In the genomic region with DNA sequence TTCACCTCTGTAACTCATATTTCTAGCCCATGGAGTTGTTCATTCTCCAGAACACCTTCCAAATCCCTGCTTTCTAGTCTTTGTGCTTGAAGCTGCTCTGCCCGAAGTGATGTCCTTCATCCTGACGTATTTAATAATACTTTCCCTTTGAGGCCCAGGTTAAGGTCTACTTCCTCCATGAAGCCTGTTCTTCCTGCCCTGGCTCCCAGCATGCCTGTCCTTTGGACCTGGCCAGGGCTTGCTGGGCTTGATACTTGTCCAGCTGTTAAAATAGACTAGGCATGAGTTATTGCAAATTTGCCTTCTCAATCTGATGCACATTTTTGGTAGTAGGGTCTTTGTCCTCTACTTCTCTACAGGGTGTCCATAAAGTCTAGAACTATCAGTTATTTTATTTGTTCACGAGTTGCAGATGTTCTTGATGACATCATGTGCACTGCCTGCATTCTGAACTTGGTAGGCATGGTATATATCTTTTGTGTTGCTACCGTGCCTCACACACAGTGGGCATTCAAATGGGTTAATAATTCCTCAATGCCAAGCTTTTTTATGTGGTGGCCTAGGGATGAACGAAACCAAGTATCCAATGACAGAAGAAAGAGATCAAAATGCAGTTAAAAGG, we compare ENCODE assay signal across 23 cellular contexts. TPM values are rescaled to one million over a fixed set of nuclear protein-coding genes. Genes with fewer than 3 reads are reported as not detected.
A peak's percentile ranks its signal among the peaks of the same experiment; 100 is the strongest.
DNase-seq lines count a peak whose midpoint lies in the region; ATAC-seq and TF ChIP-seq lines count a peak whose summit lies in the region.
"Had no signal": no experiment of that assay in that cellular context is flagged by ENCODE, and none has a peak within 500 bp of the region (broad histone marks: within the 10 kb centered on the region; RNA-seq: fewer than 3 reads in every experiment).

No MANE protein-coding gene starts in this region.

- H3K4me1 ChIP-seq in Peyer's patch: peaks cover 0 to 14% (median 7%) of the 10 kb centered on the region in 4 donors
- H3K4me1 ChIP-seq in effector memory CD4-positive, alpha-beta T cell (ENCODE audit: control insufficient read depth, insufficient read depth, low read length, poor library complexity, severe bottlenecking): peaks cover 12% of the 10 kb centered on the region

- H3K9me3 Mint-ChIP-seq in nephron: no peaks in the 10 kb centered on the region
- H3K9me3 Mint-ChIP-seq: CD4-positive, alpha-beta T cell; IgD-negative memory B cell had no signal

- no peak for ATAC-seq in SK-N-SH treated with all-trans-retinoic acid at 6 μM for 48 hours

- H3K36me3 Mint-ChIP-seq in nephron (ENCODE audit: low read depth): peaks cover 4% of the 10 kb centered on the region

- peak overlapping the region in 3 of 4 donors; percentile 3 to 76 (median 56) for H3K27ac ChIP-seq in Peyer's patch
- H3K27ac ChIP-seq in effector memory CD4-positive, alpha-beta T cell (ENCODE audit: insufficient read depth, low read length, poor library complexity, severe bottlenecking): no peak overlapping the region
- H3K27ac ChIP-seq: BLaER1, HL-60 had no signal

- H3K27me3 ChIP-seq in Peyer's patch: no peaks in the 10 kb centered on the region
- H3K27me3 ChIP-seq in effector memory CD4-positive, alpha-beta T cell (replicated peaks; ENCODE audit: control insufficient read depth, insufficient read depth, low read length, poor library complexity, severe bottlenecking): peaks cover 13% of the 10 kb centered on the region

- H3K4me3 Mint-ChIP-seq in nephron: peak overlapping the region; percentile 41 to 64 (median 49)

- H3K4me3 ChIP-seq in Peyer's patch: no peak overlapping the region
- no peak overlapping the region for H3K4me3 ChIP-seq in effector memory CD4-positive, alpha-beta T cell (ENCODE audit: insufficient read depth, low read depth, low read length, poor library complexity, severe bottlenecking)
- H3K4me3 ChIP-seq: BLaER1 had no signal

- peak overlapping the region in 1 of 3 experiments; percentile 3 for H3K27ac Mint-ChIP-seq in nephron
- H3K27ac Mint-ChIP-seq: CD4-positive, alpha-beta T cell had no signal

- DNase-seq in Peyer's patch: peak in 2 of 3 donors; percentile 69 to 72
- peak; percentile 18 for DNase-seq in left kidney (ENCODE audit: low read depth, low spot score)
- no peak for DNase-seq in effector memory CD4-positive, alpha-beta T cell
- no peak for DNase-seq in HuH-7.5 (ENCODE audit: low spot score)
- DNase-seq in NCI-H345 (lab: John Stamatoyannopoulos, UW): no peak
- DNase-seq: ACHN; Caco-2; CD4-positive, alpha-beta T cell; DMS 273 treated with DMSO at 0.1 percent for 48 hours; NCI-H1105; NCI-H146; NCI-H2029; NCI-H2227 treated with DMSO at 0.1 percent for 48 hours; NCI-H510A treated with DMSO at 0.1 percent for 48 hours; NCI-H774; NK-92 treated with Interleukin-12 subunit alpha and Interleukin-12 subunit beta, amount 100 ng/mL, for 24 hours; SIG-M5; SK-N-SH had no signal

- H3K4me1 Mint-ChIP-seq in nephron: peaks cover 19% of the 10 kb centered on the region

- no peak for TF ChIP-seq POLR2A in Peyer's patch (IDR thresholded peaks at IDR 0.05)

- H3K9me3 ChIP-seq in Peyer's patch: peaks cover 0 to 5% (median 0%) of the 10 kb centered on the region in 4 donors
- H3K9me3 ChIP-seq in effector memory CD4-positive, alpha-beta T cell (ENCODE audit: control insufficient read depth, low read length): no peaks in the 10 kb centered on the region
- H3K9me3 ChIP-seq: BLaER1, Caco-2, SK-N-SH had no signal

- peaks cover 0 to 6% (median 0%) of the 10 kb centered on the region in 3 donors for H3K36me3 ChIP-seq in Peyer's patch
- peaks cover 13% of the 10 kb centered on the region for H3K36me3 ChIP-seq in effector memory CD4-positive, alpha-beta T cell (ENCODE audit: control insufficient read depth, insufficient read depth, low read length)
- H3K36me3 ChIP-seq: BLaER1 had no signal

- H3K27me3 Mint-ChIP-seq in nephron (ENCODE audit: low read depth): peaks cover 49% of the 10 kb centered on the region

- TF ChIP-seq CTCF in Peyer's patch (IDR thresholded peaks at IDR 0.05) (no peak), nephron (IDR thresholded peaks at IDR 0.05; ENCODE audit: unreplicated experiment in 3 of 3) (no peak)

TF ChIP-seq in SK-N-SH treated with all-trans-retinoic acid at 6 μM for 48 hours, 23 proteins besides CTCF, POLR2A, EP300 and RAD21:
- TF ChIP-seq TCF4 (CRISPR knock-in tag; IDR thresholded peaks at IDR 0.05; ENCODE audit: borderline replicate concordance): no peak
- no peak for TF ChIP-seq OSR1 (CRISPR knock-in tag; IDR thresholded peaks at IDR 0.05)
- no peak for TF ChIP-seq ZFP30 (CRISPR knock-in tag; IDR thresholded peaks at IDR 0.05)
- TF ChIP-seq ZNF8 (CRISPR knock-in tag; IDR thresholded peaks at IDR 0.05): no peak
- TF ChIP-seq ZNF70 (CRISPR knock-in tag; IDR thresholded peaks at IDR 0.05): no peak
- no peak for TF ChIP-seq PPARA (CRISPR knock-in tag; IDR thresholded peaks at IDR 0.05; ENCODE audit: borderline replicate concordance)
- TF ChIP-seq, protein P1, sequence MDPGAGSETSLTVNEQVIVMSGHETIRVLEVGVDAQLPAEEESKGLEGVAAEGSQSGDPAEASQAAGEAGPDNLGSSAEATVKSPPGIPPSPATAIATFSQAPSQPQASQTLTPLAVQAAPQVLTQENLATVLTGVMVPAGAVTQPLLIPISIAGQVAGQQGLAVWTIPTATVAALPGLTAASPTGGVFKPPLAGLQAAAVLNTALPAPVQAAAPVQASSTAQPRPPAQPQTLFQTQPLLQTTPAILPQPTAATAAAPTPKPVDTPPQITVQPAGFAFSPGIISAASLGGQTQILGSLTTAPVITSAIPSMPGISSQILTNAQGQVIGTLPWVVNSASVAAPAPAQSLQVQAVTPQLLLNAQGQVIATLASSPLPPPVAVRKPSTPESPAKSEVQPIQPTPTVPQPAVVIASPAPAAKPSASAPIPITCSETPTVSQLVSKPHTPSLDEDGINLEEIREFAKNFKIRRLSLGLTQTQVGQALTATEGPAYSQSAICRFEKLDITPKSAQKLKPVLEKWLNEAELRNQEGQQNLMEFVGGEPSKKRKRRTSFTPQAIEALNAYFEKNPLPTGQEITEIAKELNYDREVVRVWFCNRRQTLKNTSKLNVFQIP (CRISPR knock-in tag; IDR thresholded peaks at IDR 0.05; ENCODE audit: borderline replicate concordance, low read depth): no peak
- TF ChIP-seq ESRRG (CRISPR knock-in tag; IDR thresholded peaks at IDR 0.05): no peak
- TF ChIP-seq GLIS3 (CRISPR knock-in tag; IDR thresholded peaks at IDR 0.05): no peak
- no peak for TF ChIP-seq ZC3H10 (CRISPR knock-in tag; IDR thresholded peaks at IDR 0.05)
- TF ChIP-seq, protein P2, sequence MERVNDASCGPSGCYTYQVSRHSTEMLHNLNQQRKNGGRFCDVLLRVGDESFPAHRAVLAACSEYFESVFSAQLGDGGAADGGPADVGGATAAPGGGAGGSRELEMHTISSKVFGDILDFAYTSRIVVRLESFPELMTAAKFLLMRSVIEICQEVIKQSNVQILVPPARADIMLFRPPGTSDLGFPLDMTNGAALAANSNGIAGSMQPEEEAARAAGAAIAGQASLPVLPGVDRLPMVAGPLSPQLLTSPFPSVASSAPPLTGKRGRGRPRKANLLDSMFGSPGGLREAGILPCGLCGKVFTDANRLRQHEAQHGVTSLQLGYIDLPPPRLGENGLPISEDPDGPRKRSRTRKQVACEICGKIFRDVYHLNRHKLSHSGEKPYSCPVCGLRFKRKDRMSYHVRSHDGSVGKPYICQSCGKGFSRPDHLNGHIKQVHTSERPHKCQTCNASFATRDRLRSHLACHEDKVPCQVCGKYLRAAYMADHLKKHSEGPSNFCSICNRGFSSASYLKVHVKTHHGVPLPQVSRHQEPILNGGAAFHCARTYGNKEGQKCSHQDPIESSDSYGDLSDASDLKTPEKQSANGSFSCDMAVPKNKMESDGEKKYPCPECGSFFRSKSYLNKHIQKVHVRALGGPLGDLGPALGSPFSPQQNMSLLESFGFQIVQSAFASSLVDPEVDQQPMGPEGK (CRISPR knock-in tag; IDR thresholded peaks at IDR 0.05; ENCODE audit: borderline replicate concordance): no peak
- TF ChIP-seq, protein P3, sequence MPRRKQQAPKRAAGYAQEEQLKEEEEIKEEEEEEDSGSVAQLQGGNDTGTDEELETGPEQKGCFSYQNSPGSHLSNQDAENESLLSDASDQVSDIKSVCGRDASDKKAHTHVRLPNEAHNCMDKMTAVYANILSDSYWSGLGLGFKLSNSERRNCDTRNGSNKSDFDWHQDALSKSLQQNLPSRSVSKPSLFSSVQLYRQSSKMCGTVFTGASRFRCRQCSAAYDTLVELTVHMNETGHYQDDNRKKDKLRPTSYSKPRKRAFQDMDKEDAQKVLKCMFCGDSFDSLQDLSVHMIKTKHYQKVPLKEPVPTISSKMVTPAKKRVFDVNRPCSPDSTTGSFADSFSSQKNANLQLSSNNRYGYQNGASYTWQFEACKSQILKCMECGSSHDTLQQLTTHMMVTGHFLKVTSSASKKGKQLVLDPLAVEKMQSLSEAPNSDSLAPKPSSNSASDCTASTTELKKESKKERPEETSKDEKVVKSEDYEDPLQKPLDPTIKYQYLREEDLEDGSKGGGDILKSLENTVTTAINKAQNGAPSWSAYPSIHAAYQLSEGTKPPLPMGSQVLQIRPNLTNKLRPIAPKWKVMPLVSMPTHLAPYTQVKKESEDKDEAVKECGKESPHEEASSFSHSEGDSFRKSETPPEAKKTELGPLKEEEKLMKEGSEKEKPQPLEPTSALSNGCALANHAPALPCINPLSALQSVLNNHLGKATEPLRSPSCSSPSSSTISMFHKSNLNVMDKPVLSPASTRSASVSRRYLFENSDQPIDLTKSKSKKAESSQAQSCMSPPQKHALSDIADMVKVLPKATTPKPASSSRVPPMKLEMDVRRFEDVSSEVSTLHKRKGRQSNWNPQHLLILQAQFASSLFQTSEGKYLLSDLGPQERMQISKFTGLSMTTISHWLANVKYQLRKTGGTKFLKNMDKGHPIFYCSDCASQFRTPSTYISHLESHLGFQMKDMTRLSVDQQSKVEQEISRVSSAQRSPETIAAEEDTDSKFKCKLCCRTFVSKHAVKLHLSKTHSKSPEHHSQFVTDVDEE (CRISPR knock-in tag; IDR thresholded peaks at IDR 0.05): no peak
- TF ChIP-seq ZFP3 (CRISPR knock-in tag; IDR thresholded peaks at IDR 0.05): no peak
- TF ChIP-seq TOX (CRISPR knock-in tag; IDR thresholded peaks at IDR 0.05; ENCODE audit: borderline replicate concordance): no peak

RNA-seq across cellular contexts. Expression of gene MAP7, which starts 3.1 kb away (rescaled TPM):
- total RNA-seq in Peyer's patch: 10 to 100 TPM; 16.5 to 47.1 (median 38.8) TPM

Comparison
In these comparisons a context has a peak if more than half of its experiments do, and no peak if none do; other contexts are left out.
1. DNase-seq: peak in Peyer's patch (2 of 3) and left kidney (single experiment); none in effector memory CD4-positive, alpha-beta T cell (0 of 3), HuH-7.5 (single experiment) and NCI-H345 (single experiment).